Comparison of ENCODE assay signal across 1 cellular context in the genomic region with DNA sequence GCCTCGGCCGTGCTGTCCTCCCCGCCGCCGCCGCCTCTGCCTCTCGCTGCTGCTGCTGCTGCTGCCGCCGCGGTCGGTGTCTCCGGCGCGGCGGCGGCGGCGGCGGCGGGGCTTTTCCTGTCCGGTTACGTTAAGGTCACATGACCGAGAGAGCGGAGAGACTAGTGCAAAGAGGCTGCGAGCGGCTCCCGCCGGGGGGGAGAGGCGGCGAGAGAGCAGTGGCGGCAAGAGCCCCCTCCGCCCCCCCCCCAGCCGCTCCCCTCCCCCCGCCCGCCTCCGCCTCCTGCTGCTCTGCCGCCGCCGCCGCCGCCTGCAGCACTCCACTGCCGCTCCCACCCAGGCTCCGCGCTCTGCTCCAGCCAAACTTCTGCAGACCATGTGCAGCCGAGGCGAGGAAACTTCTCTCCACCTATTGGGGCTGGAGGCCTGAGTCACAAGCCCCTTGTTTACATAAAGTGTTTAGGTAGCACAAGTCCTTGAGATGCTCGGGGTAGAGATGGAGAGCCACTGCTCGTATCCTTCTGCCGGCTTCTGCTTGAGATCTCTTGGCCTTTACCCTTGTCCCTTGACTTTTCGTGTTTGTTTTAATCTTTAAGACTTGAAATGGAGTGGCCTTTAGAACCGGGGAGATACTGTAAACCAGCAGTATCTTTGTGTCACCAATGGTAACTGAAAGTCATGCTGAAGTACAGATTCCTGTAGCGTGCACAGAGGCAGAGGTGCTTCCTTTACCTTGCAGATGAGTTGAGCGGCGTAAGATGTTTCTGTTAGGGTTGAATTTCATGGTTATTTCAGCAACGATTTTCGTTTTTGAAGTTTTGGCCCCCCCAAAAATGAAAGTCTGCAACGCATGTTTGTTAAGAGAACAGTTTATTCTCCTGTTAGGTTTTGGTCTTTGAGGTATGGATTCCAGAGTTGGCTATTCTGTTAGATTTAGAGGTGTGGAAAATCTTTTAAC.
TF ChIP-seq lines count a peak whose summit lies in the region.

A gene with protein sequence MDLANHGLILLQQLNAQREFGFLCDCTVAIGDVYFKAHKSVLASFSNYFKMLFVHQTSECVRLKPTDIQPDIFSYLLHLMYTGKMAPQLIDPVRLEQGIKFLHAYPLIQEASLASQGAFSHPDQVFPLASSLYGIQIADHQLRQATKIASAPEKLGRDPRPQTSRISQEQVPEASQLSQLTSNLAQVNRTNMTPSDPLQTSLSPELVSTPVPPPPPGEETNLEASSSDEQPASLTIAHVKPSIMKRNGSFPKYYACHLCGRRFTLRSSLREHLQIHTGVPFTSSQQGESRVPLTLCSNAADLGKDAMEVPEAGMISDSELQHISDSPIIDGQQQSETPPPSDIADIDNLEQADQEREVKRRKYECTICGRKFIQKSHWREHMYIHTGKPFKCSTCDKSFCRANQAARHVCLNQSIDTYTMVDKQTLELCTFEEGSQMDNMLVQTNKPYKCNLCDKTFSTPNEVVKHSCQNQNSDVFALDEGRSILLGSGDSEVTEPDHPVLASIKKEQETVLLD (minus strand): TSS at position 89 of the 958 bp plus-strand sequence. CDS start 17,922 bp downstream, outside the sequence.

TF ChIP-seq in HepG2, 621 proteins besides CTCF, POLR2A, EP300 and RAD21 (continued from another document and continues in another):
- TF ChIP-seq, protein P1, sequence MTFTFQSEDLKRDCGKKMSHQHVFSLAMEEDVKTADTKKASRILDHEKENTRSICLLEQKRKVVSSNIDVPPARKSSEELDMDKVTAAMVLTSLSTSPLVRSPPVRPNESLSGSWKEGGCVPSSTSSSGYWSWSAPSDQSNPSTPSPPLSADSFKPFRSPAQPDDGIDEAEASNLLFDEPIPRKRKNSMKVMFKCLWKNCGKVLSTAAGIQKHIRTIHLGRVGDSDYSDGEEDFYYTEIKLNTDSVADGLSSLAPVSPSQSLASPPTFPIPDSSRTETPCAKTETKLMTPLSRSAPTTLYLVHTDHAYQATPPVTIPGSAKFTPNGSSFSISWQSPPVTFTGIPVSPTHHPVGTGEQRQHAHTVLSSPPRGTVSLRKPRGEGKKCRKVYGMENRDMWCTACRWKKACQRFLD (CRISPR knock-in tag; IDR thresholded peaks at IDR 0.05; ENCODE audit: borderline replicate concordance) = 0 out of 2 replicates have a peak, but pooled peaks have one; percentile 2
- TF ChIP-seq AGO1 (IDR thresholded peaks at IDR 0.05; ENCODE audit: low read depth, low read length, poor library complexity, severe bottlenecking) (no peak), ARNT2 (CRISPR knock-in tag; IDR thresholded peaks at IDR 0.05; ENCODE audit: low read depth) (no peak), ZSCAN20 (CRISPR knock-in tag; IDR thresholded peaks at IDR 0.05; ENCODE audit: borderline replicate concordance) (no peak), ZNF343 (CRISPR knock-in tag; IDR thresholded peaks at IDR 0.05) (no peak), GTF2F1 (IDR thresholded peaks at IDR 0.05; ENCODE audit: low read length) (no peak), ZNF224 (CRISPR knock-in tag; IDR thresholded peaks at IDR 0.05) (no peak), KLF15 (CRISPR knock-in tag; IDR thresholded peaks at IDR 0.05; ENCODE audit: borderline replicate concordance) (no peak), ZNF773 (CRISPR knock-in tag; IDR thresholded peaks at IDR 0.05; ENCODE audit: borderline replicate concordance) (peak; percentile 7; the same call in 1 of the 2 replicates), STAT5B (CRISPR knock-in tag; IDR thresholded peaks at IDR 0.05) (no peak), KLF6 (CRISPR knock-in tag; IDR thresholded peaks at IDR 0.05) (no peak), NR2F6 (IDR thresholded peaks at IDR 0.05) (no peak), NR2F6 (CRISPR knock-in tag; IDR thresholded peaks at IDR 0.05) (no peak), ZNF790 (CRISPR knock-in tag; IDR thresholded peaks at IDR 0.05; ENCODE audit: borderline replicate concordance) (no peak), PAF1 (CRISPR knock-in tag; IDR thresholded peaks at IDR 0.05) (no peak), RXRB (CRISPR knock-in tag; IDR thresholded peaks at IDR 0.05; ENCODE audit: borderline replicate concordance) (no peak; the same call in 1 of the 2 replicates), PPARG (CRISPR knock-in tag; conservative IDR thresholded peaks at IDR 0.05) (no peak), ZNF678 (CRISPR knock-in tag; IDR thresholded peaks at IDR 0.05) (no peak; the same call in 1 of the 2 replicates), NFRKB (IDR thresholded peaks at IDR 0.05) (no peak), ZBTB7A (CRISPR knock-in tag; IDR thresholded peaks at IDR 0.05) (no peak), SPEN (CRISPR knock-in tag; IDR thresholded peaks at IDR 0.05; ENCODE audit: low read depth) (no peak), REXO4 (CRISPR knock-in tag; IDR thresholded peaks at IDR 0.05; ENCODE audit: borderline replicate concordance) (no peak), ZNF720 (CRISPR knock-in tag; IDR thresholded peaks at IDR 0.05) (0 out of 2 replicates have a peak, but pooled peaks have one; percentile 21), HNRNPL (IDR thresholded peaks at IDR 0.05; ENCODE audit: low read depth, low read length) (no peak), SAFB2 (CRISPR knock-in tag; IDR thresholded peaks at IDR 0.05; ENCODE audit: borderline replicate concordance, low read depth) (0 out of 2 replicates have a peak, but pooled peaks have one; percentile 9), ZNF232 (CRISPR knock-in tag; IDR thresholded peaks at IDR 0.05; ENCODE audit: borderline replicate concordance) (peak; percentile 37; the same call in 1 of the 2 replicates), ZNF883 (CRISPR knock-in tag; IDR thresholded peaks at IDR 0.05; ENCODE audit: not compliant biosample characterization) (no peak), YY1 (IDR thresholded peaks at IDR 0.05; ENCODE audit: insufficient read depth, insufficient replicate concordance, low read depth, low read length) (no peak), ZKSCAN1 (IDR thresholded peaks at IDR 0.05; ENCODE audit: low read length) (no peak), CENPX (CRISPR knock-in tag; IDR thresholded peaks at IDR 0.05) (no peak), FOXM1 (CRISPR knock-in tag; IDR thresholded peaks at IDR 0.05) (no peak), FOXA1 (IDR thresholded peaks at IDR 0.05) (peak; percentile 58; the same call in 1 of the 2 replicates), FOXA1 (CRISPR knock-in tag; IDR thresholded peaks at IDR 0.05) (peak; percentile 94), ZNF484 (CRISPR knock-in tag; IDR thresholded peaks at IDR 0.05; ENCODE audit: borderline replicate concordance, low read depth) (no peak), GATA4 (IDR thresholded peaks at IDR 0.05; ENCODE audit: borderline replicate concordance, low read depth) (no peak)
- TF ChIP-seq, protein P2, sequence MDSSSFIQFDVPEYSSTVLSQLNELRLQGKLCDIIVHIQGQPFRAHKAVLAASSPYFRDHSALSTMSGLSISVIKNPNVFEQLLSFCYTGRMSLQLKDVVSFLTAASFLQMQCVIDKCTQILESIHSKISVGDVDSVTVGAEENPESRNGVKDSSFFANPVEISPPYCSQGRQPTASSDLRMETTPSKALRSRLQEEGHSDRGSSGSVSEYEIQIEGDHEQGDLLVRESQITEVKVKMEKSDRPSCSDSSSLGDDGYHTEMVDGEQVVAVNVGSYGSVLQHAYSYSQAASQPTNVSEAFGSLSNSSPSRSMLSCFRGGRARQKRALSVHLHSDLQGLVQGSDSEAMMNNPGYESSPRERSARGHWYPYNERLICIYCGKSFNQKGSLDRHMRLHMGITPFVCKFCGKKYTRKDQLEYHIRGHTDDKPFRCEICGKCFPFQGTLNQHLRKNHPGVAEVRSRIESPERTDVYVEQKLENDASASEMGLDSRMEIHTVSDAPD (CRISPR knock-in tag; IDR thresholded peaks at IDR 0.05) = no peak
- TF ChIP-seq, protein P3, sequence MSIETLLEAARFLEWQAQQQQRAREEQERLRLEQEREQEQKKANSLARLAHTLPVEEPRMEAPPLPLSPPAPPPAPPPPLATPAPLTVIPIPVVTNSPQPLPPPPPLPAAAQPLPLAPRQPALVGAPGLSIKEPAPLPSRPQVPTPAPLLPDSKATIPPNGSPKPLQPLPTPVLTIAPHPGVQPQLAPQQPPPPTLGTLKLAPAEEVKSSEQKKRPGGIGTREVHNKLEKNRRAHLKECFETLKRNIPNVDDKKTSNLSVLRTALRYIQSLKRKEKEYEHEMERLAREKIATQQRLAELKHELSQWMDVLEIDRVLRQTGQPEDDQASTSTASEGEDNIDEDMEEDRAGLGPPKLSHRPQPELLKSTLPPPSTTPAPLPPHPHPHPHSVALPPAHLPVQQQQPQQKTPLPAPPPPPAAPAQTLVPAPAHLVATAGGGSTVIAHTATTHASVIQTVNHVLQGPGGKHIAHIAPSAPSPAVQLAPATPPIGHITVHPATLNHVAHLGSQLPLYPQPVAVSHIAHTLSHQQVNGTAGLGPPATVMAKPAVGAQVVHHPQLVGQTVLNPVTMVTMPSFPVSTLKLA (IDR thresholded peaks at IDR 0.05) = peak; percentile 66
- TF ChIP-seq, protein P4, sequence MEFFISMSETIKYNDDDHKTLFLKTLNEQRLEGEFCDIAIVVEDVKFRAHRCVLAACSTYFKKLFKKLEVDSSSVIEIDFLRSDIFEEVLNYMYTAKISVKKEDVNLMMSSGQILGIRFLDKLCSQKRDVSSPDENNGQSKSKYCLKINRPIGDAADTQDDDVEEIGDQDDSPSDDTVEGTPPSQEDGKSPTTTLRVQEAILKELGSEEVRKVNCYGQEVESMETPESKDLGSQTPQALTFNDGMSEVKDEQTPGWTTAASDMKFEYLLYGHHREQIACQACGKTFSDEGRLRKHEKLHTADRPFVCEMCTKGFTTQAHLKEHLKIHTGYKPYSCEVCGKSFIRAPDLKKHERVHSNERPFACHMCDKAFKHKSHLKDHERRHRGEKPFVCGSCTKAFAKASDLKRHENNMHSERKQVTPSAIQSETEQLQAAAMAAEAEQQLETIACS (CRISPR knock-in tag; IDR thresholded peaks at IDR 0.05) = no peak; the same call in 1 of the 2 replicates
- TF ChIP-seq, protein P5, sequence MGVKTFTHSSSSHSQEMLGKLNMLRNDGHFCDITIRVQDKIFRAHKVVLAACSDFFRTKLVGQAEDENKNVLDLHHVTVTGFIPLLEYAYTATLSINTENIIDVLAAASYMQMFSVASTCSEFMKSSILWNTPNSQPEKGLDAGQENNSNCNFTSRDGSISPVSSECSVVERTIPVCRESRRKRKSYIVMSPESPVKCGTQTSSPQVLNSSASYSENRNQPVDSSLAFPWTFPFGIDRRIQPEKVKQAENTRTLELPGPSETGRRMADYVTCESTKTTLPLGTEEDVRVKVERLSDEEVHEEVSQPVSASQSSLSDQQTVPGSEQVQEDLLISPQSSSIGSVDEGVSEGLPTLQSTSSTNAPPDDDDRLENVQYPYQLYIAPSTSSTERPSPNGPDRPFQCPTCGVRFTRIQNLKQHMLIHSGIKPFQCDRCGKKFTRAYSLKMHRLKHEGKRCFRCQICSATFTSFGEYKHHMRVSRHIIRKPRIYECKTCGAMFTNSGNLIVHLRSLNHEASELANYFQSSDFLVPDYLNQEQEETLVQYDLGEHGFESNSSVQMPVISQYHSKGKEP (CRISPR knock-in tag; IDR thresholded peaks at IDR 0.05) = no peak
- TF ChIP-seq, protein P6, sequence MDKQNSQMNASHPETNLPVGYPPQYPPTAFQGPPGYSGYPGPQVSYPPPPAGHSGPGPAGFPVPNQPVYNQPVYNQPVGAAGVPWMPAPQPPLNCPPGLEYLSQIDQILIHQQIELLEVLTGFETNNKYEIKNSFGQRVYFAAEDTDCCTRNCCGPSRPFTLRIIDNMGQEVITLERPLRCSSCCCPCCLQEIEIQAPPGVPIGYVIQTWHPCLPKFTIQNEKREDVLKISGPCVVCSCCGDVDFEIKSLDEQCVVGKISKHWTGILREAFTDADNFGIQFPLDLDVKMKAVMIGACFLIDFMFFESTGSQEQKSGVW (CRISPR knock-in tag; IDR thresholded peaks at IDR 0.05; ENCODE audit: borderline replicate concordance) = no peak
- TF ChIP-seq, protein P7, sequence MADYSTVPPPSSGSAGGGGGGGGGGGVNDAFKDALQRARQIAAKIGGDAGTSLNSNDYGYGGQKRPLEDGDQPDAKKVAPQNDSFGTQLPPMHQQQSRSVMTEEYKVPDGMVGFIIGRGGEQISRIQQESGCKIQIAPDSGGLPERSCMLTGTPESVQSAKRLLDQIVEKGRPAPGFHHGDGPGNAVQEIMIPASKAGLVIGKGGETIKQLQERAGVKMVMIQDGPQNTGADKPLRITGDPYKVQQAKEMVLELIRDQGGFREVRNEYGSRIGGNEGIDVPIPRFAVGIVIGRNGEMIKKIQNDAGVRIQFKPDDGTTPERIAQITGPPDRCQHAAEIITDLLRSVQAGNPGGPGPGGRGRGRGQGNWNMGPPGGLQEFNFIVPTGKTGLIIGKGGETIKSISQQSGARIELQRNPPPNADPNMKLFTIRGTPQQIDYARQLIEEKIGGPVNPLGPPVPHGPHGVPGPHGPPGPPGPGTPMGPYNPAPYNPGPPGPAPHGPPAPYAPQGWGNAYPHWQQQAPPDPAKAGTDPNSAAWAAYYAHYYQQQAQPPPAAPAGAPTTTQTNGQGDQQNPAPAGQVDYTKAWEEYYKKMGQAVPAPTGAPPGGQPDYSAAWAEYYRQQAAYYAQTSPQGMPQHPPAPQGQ (CRISPR knock-in tag; IDR thresholded peaks at IDR 0.05; ENCODE audit: borderline replicate concordance) = no peak
- TF ChIP-seq, protein P8, sequence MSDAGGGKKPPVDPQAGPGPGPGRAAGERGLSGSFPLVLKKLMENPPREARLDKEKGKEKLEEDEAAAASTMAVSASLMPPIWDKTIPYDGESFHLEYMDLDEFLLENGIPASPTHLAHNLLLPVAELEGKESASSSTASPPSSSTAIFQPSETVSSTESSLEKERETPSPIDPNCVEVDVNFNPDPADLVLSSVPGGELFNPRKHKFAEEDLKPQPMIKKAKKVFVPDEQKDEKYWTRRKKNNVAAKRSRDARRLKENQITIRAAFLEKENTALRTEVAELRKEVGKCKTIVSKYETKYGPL (CRISPR knock-in tag; IDR thresholded peaks at IDR 0.05) = no peak
- TF ChIP-seq, protein P9, sequence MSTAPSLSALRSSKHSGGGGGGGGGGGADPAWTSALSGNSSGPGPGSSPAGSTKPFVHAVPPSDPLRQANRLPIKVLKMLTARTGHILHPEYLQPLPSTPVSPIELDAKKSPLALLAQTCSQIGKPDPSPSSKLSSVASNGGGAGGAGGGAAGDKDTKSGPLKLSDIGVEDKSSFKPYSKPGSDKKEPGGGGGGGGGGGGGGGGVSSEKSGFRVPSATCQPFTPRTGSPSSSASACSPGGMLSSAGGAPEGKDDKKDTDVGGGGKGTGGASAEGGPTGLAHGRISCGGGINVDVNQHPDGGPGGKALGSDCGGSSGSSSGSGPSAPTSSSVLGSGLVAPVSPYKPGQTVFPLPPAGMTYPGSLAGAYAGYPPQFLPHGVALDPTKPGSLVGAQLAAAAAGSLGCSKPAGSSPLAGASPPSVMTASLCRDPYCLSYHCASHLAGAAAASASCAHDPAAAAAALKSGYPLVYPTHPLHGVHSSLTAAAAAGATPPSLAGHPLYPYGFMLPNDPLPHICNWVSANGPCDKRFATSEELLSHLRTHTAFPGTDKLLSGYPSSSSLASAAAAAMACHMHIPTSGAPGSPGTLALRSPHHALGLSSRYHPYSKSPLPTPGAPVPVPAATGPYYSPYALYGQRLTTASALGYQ (CRISPR knock-in tag; IDR thresholded peaks at IDR 0.05) = peak; percentile 33; the same call in 1 of the 2 replicates
